Comparison of ENCODE assay signal across 11 cellular contexts in the genomic region with DNA sequence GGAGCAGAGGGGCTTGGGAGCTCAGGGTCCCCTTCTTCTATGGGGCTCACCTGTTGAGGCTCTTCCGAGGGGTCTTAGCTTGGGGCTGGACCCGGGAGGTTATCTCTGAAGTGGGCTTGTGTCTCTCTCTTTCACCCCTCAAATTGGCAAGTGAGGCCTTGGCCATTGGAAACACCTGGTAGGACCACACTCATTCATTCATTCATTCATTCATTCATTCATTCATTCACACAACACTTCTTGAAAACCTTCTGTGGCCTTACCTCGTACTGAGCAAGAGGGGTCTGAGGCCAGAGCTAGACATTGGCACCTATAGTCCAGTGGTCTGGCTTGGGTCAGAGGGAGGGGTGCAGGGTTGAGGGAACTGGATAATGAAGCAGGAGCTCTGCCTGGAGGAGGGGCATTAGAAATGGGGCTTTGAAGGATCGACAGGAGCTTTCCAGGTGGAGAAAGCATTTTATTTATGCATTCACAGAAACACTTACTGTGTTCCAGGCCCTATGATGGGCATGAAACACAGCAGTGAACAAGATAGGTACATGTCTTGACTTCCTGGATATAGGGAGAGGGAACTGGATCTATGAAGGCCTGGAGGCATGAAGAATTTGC. TPM values are rescaled to one million over a fixed set of nuclear protein-coding genes. Genes with fewer than 3 reads are reported as not detected.
"Had no signal": no experiment of that assay in that cellular context is flagged by ENCODE, and none has a peak within 500 bp of the region (broad histone marks: within the 10 kb centered on the region; RNA-seq: fewer than 3 reads in every experiment).

No MANE protein-coding gene starts in this region.

- ATAC-seq: GM23338 had no signal

- H3K4me3 ChIP-seq: GM23338 had no signal

- DNase-seq: H9, HCEC 1CT, HFFc6, IMR-90, KBM-7 had no signal

- FAIRE-seq: H1, H54, HTR-8/SVneo had no signal

- H3K27ac ChIP-seq: KMS-11 had no signal

- H3K4me2 ChIP-seq: KMS-11 had no signal

- H2AFZ ChIP-seq: GM23338 had no signal

- H3K9ac ChIP-seq: KMS-11 had no signal

RNA-seq across cellular contexts. Expression of a gene that starts 5.5 kb away (rescaled TPM):
- total RNA-seq: IMR-90 had no signal

RNA-seq across cellular contexts. Expression of a gene that starts 51.4 kb away (rescaled TPM):
- total RNA-seq: H1, H9, HFFc6, HT-29, IMR-90 had no signal
- polyA plus RNA-seq: GM23338, H1, IMR-90 had no signal
